28 cellular contexts compared by ENCODE assay signal in genomic region chr6:112305795-112306194, GRCh38. TPM values are rescaled to one million over a fixed set of nuclear protein-coding genes. Genes with fewer than 3 reads are reported as not detected.
"Had no signal": no experiment of that assay in that cellular context is flagged by ENCODE, and none has a peak within 500 bp of the region (broad histone marks: within the 10 kb centered on the region; RNA-seq: fewer than 3 reads in every experiment).

No MANE protein-coding gene starts in this region.

- FAIRE-seq: astrocyte, RCC 7860 had no signal

- H3K4me3 ChIP-seq: MG63, SJSA1 had no signal

- H3K36me3 ChIP-seq: MG63, SJSA1 had no signal

- H3K4me2 ChIP-seq: KMS-11 had no signal

- H3K36me3 Mint-ChIP-seq: activated CD8-positive, alpha-beta memory T cell treated with anti-CD3 and anti-CD28 coated beads, Interleukin-2, amount 10 ng/mL, durations not matched to agents 7 days and 5 days; activated naive CD8-positive, alpha-beta T cell; brain had no signal

- H3K4me1 Mint-ChIP-seq: activated CD8-positive, alpha-beta memory T cell treated with anti-CD3 and anti-CD28 coated beads, Interleukin-2, amount 10 ng/mL, durations not matched to agents 7 days and 5 days; central memory CD8-positive, alpha-beta T cell had no signal

- H3K27me3 Mint-ChIP-seq: brain had no signal

- ATAC-seq: activated CD4-positive, CD25-positive, alpha-beta regulatory T cell treated with anti-CD3 and anti-CD28 coated beads, Interleukin-2, amount 50 U/mL, for 24 hours; activated CD8-positive, alpha-beta memory T cell treated with anti-CD3 and anti-CD28 coated beads, Interleukin-2, amount 10 ng/mL, durations not matched to agents 7 days and 5 days; SK-N-SH treated with all-trans-retinoic acid at 6 μM for 48 hours had no signal

- H3K27me3 ChIP-seq: MG63, SJSA1 had no signal

- H3K9me3 Mint-ChIP-seq: activated naive CD4-positive, alpha-beta T cell treated with anti-CD3 and anti-CD28 coated beads for 36 hours; activated T-cell treated with anti-CD3 and anti-CD28 coated beads, Interleukin-2, amount 50 U/mL, for 24 hours; central memory CD8-positive, alpha-beta T cell; T-helper 1 cell treated with Interleukin-12 subunit alpha and Interleukin-12 subunit beta and Interleukin-4 antibody, amounts not matched to agents 30 μg/mL and 1 μg/mL, for 36 hours had no signal

- DNase-seq: activated CD4-positive, alpha-beta T cell treated with anti-CD3 and anti-CD28 coated beads for 48 hours; activated CD4-positive, alpha-beta T cell treated with anti-CD3 and anti-CD28 coated beads, Interleukin-2, amount 50 U/mL, for 4 hours; activated CD8-positive, alpha-beta memory T cell treated with anti-CD3 and anti-CD28 coated beads, Interleukin-2, amount 10 ng/mL, durations not matched to agents 7 days and 5 days; activated effector memory CD4-positive, alpha-beta T cell treated with anti-CD3 and anti-CD28 coated beads, Interleukin-2, amount 50 U/mL, for 16 hours; activated naive CD4-positive, alpha-beta T cell treated with anti-CD3 and anti-CD28 coated beads for 36 hours; activated T-cell treated with anti-CD3 and anti-CD28 coated beads, Interleukin-2, amount 50 U/mL, for 24 hours; amygdala; MG63; MV-4-11; NCI-H1092 treated with DMSO at 0.1 percent for 48 hours; NCI-H1417 treated with DMSO at 0.1 percent for 48 hours; NCI-H187 treated with DMSO at 0.1 percent for 48 hours; NCI-H2081 treated with DMSO at 0.1 percent for 48 hours; NCI-H446; NCI-H524; NK-92 treated with Interleukin-12 subunit alpha and Interleukin-12 subunit beta, amount 100 ng/mL, for 24 hours; SHP77; SW 1271 had no signal

- H3K27ac ChIP-seq: KMS-11, SJSA1 had no signal

- H3K4me3 Mint-ChIP-seq: activated CD8-positive, alpha-beta memory T cell treated with anti-CD3 and anti-CD28 coated beads, Interleukin-2, amount 10 ng/mL, durations not matched to agents 7 days and 5 days; activated naive CD4-positive, alpha-beta T cell treated with anti-CD3 and anti-CD28 coated beads for 36 hours; activated naive CD8-positive, alpha-beta T cell; activated T-cell treated with anti-CD3 and anti-CD28 coated beads, Interleukin-2, amount 50 U/mL, for 24 hours; brain; central memory CD8-positive, alpha-beta T cell; T-helper 1 cell treated with Interleukin-12 subunit alpha and Interleukin-12 subunit beta and Interleukin-4 antibody, amounts not matched to agents 30 μg/mL and 1 μg/mL, for 36 hours had no signal

- H3K27ac Mint-ChIP-seq: activated CD8-positive, alpha-beta memory T cell treated with anti-CD3 and anti-CD28 coated beads, Interleukin-2, amount 10 ng/mL, durations not matched to agents 7 days and 5 days; activated naive CD4-positive, alpha-beta T cell treated with anti-CD3 and anti-CD28 coated beads for 36 hours; activated naive CD8-positive, alpha-beta T cell; activated T-cell treated with anti-CD3 and anti-CD28 coated beads, Interleukin-2, amount 50 U/mL, for 24 hours; T-helper 1 cell treated with Interleukin-12 subunit alpha and Interleukin-12 subunit beta and Interleukin-4 antibody, amounts not matched to agents 30 μg/mL and 1 μg/mL, for 36 hours had no signal

- H3K9me3 ChIP-seq: MG63, SJSA1 had no signal

RNA-seq across cellular contexts. Expression of gene RFPL4B, which starts 41.3 kb away (rescaled TPM):
- total RNA-seq: activated CD8-positive, alpha-beta memory T cell treated with anti-CD3 and anti-CD28 coated beads, Interleukin-2, amount 10 ng/mL, durations not matched to agents 7 days and 5 days; activated naive CD4-positive, alpha-beta T cell treated with anti-CD3 and anti-CD28 coated beads for 36 hours; SJSA1 had no signal

RNA-seq across cellular contexts. Expression of gene LAMA4, which starts 51.4 kb away (rescaled TPM):
- total RNA-seq: activated CD8-positive, alpha-beta memory T cell treated with anti-CD3 and anti-CD28 coated beads, Interleukin-2, amount 10 ng/mL, durations not matched to agents 7 days and 5 days; activated naive CD4-positive, alpha-beta T cell treated with anti-CD3 and anti-CD28 coated beads for 36 hours had no signal
